Comparison of ENCODE assay signal across 8 cellular contexts in the genomic region with DNA sequence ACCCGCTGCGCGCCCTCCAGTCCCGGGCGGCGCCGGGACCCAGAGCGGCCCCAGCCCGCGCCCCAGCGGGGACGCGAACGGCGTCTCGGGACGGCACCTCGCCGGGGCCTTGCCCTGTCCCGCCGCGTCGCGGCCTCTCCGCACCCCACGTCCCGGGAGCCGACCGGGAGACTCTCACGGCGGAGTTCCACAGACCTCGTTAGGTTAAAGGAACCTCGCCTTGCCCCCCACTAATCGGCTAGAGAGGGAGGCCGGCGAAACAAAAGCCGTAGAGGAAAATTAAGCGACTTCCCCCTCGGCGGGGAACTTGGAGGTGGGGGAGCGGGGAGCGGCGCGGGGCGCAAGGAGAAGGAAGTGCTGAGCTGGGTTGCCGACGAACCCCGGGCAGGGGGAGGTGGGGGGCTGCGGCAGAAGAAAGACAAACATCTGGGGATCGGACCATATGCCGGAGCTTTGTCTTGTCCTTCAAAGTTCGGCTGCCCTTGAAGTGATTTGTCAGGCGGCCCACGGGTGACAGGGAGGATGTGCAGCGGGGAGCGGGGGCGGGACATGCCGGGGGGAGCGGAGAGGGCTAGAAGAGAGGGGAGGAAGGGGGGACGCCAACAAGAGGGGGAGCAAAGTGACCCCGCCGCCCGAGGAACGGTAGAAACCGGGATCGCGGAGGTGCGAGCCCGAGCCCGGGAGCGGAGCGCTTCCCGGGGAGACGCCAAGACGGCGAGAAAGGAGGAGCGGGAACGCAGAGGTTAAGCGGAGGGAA.
A peak's percentile ranks its signal among the peaks of the same experiment; 100 is the strongest.
DNase-seq lines count a peak whose midpoint lies in the region; ATAC-seq and TF ChIP-seq lines count a peak whose summit lies in the region.

No MANE protein-coding gene starts in this region.

- peaks cover 16% of the 10 kb centered on the region for H3K4me1 Mint-ChIP-seq in endothelial cell (ENCODE audit: unreplicated experiment)

- peak overlapping the region; percentile 93 for H3K4me3 Mint-ChIP-seq in endothelial cell (ENCODE audit: unreplicated experiment)

- H3K9me3 ChIP-seq in muscle layer of colon (ENCODE audit: low read length) = no peaks in the 10 kb centered on the region

- H3K9ac ChIP-seq in muscle layer of colon (ENCODE audit: low read length) = no peak overlapping the region

- H3K27me3 ChIP-seq in muscle layer of colon (ENCODE audit: control insufficient read depth in 1 of 2, insufficient read depth in 2 of 2, low read length in 2 of 2) = peaks cover 40 to 44% of the 10 kb centered on the region in 2 donors

- no peak for TF ChIP-seq CTCF in endothelial cell (IDR thresholded peaks at IDR 0.05; ENCODE audit: unreplicated experiment)

- peak overlapping the region; percentile 47 to 73 for H3K4me3 ChIP-seq in muscle layer of colon (ENCODE audit: low read depth in 1 of 2, low read length in 2 of 2)

- H3K9me3 Mint-ChIP-seq in endothelial cell (ENCODE audit: unreplicated experiment) = no peaks in the 10 kb centered on the region

- ATAC-seq in HG02884 (IDR thresholded peaks at IDR 0.05; ENCODE audit: unreplicated experiment) = peak; percentile 39

- peaks cover 14% of the 10 kb centered on the region for H3K4me1 ChIP-seq in muscle layer of colon (ENCODE audit: insufficient read depth, low read length)

- no peak overlapping the region for H3K27ac Mint-ChIP-seq in endothelial cell (ENCODE audit: unreplicated experiment)

- peak; percentile 51 for DNase-seq in NCI-H748 (lab: John Stamatoyannopoulos, UW; ENCODE audit: unreplicated experiment)
- no peak for DNase-seq in NCI-H748 treated with DMSO at 0.1 percent for 48 hours (lab: John Stamatoyannopoulos, UW)
- DNase-seq in SK-N-DZ (ENCODE audit: low spot score) = peak; percentile 33
- DNase-seq in endothelial cell (ENCODE audit: low spot score) = peak; percentile 32
- no peak for DNase-seq in SKM-1 treated with dmso at 0.1 percent for 144 hours (lab: John Stamatoyannopoulos, UW; ENCODE audit: unreplicated experiment)
- no peak for DNase-seq in C1 segment of cervical spinal cord (lab: John Stamatoyannopoulos, UW)

- H3K36me3 ChIP-seq in muscle layer of colon (ENCODE audit: insufficient read depth, low read length) = no peaks in the 10 kb centered on the region

- H3K27ac ChIP-seq in muscle layer of colon (ENCODE audit: low read depth, low read length) = no peak overlapping the region

- H3K27me3 Mint-ChIP-seq in endothelial cell (ENCODE audit: unreplicated experiment) = no peaks in the 10 kb centered on the region

- no peaks in the 10 kb centered on the region for H3K36me3 Mint-ChIP-seq in endothelial cell (ENCODE audit: low read depth, unreplicated experiment)

Comparison
In these comparisons a context has a peak if more than half of its experiments do, and no peak if none do; other contexts are left out.
1. DNase-seq: peak in NCI-H748 (single experiment), SK-N-DZ (single experiment) and endothelial cell (single experiment); none in NCI-H748 treated with DMSO at 0.1 percent for 48 hours (single experiment), SKM-1 treated with dmso at 0.1 percent for 144 hours (single experiment) and C1 segment of cervical spinal cord (0 of 14).